7 cellular contexts compared by ENCODE assay signal in the genomic region with DNA sequence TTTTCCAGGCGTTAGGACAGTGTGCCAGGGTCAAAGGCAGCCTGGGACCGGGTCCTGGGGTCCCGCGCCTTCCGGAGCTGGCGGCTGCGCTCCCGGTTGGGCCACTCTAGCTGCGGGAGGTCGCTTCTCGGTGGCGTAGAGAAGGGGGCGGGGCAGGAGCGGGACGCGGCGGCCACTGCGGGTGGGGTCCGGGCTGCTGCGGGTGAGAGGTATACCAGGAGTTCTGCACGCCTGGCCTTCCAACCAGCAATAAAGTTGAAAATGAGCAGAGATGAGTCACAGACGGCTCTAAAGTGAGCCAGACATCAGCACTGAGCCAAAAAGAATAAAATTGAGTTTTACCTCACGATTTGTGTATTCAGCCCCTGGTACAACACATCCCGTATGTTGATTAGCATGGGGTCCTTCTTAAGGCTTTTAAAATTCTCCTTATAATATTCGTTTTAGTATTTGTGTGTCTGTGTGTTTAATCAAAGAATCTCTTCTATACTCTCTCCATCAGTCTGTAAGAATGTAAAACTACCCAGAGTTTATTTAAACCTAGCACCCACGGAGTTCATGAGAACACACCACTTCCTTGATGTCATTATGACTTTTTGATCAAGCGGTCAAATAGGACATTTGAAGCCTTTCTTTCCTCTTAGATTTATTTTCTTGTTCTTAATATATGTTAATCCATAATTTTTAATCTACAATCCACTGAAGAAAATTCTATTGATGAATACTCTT. TPM values are rescaled to one million over a fixed set of nuclear protein-coding genes. Genes with fewer than 3 reads are reported as not detected.
DNase-seq lines count a peak whose midpoint lies in the region; ATAC-seq, FAIRE-seq and TF ChIP-seq lines count a peak whose summit lies in the region.

A gene (minus strand): TSS at position 108 of the 729 bp plus-strand sequence. CDS start 107 bp downstream, at position 1.

- no peaks in the 10 kb centered on the region for H4K20me1 ChIP-seq in K562 (replicated peaks; ENCODE audit: control insufficient read depth, insufficient read depth, low read length)

- H3K9me3 ChIP-seq in Panc1 (ENCODE audit: control insufficient read depth, insufficient read depth, low read depth, low read length) (no peaks in the 10 kb centered on the region), K562 (replicated peaks; ENCODE audit: control insufficient read depth, insufficient read depth, low read depth, low read length) (no peaks in the 10 kb centered on the region), spleen (peaks cover 0 to 13% (median 5%) of the 10 kb centered on the region in 8 donors)

- no peaks in the 10 kb centered on the region for H3K9me1 ChIP-seq in K562 (ENCODE audit: control insufficient read depth, insufficient read depth, low read length)

- DNase-seq in HFFc6 (peak; percentile 3), Panc1 (ENCODE audit: low read depth, low spot score) (peak; percentile 4), K562 (ENCODE audit: extremely low read depth in 1 of 4, low spot score in 3 of 4) (peak; percentile 61 to 69 (median 62)), immature natural killer cell (no peak), spleen (no peak)

- H3K4me1 ChIP-seq in Panc1 (ENCODE audit: control insufficient read depth, insufficient read depth, low read length) (no peaks in the 10 kb centered on the region), K562 (replicated peaks in 1 of 2; ENCODE audit: control insufficient read depth in 2 of 2, insufficient read depth in 2 of 2, low read length in 2 of 2) (no peaks in the 10 kb centered on the region; a peak in 1 of 5 replicates), spleen (peaks cover 0 to 12% (median 0%) of the 10 kb centered on the region in 6 donors)

- H3K4me1 Mint-ChIP-seq in HFFc6 (ENCODE audit: low read depth) (peaks cover 8% of the 10 kb centered on the region), immature natural killer cell (peaks cover 1 to 7% of the 10 kb centered on the region in 2 donors)

- BruUV-seq in Panc1 (replicated peaks; lab: Mats Ljungman, UMichigan) (no TSS peak), K562 (replicated peaks; lab: Mats Ljungman, UMichigan) (no TSS peak)

- intact Hi-C loops in Panc1 (cut with micrococcal nuclease; ENCODE audit: unreplicated experiment) (no loop called here), K562 (cut with micrococcal nuclease) (no loop called here), spleen (cut with DNase I; ENCODE audit: low total_unique reads) (no loop called here)

- no peak for TF ChIP-seq EP300 in K562 (IDR thresholded peaks at IDR 0.05; ENCODE audit: low read length)

- H3K9me3 Mint-ChIP-seq in HFFc6 (no peaks in the 10 kb centered on the region), immature natural killer cell (peaks cover 0 to 6% (median 0%) of the 10 kb centered on the region in 6 donors)

- no peaks in the 10 kb centered on the region for H3K79me2 ChIP-seq in K562 (ENCODE audit: control insufficient read depth, insufficient read depth, low read length)

- peak within 1 kb of the TSS; percentile 85 for H2AFZ ChIP-seq in K562 (ENCODE audit: low read depth, low read length)

- peak within 1 kb of the TSS; percentile 68 for H3K4me2 ChIP-seq in K562 (ENCODE audit: insufficient read depth, low read length)

- TF ChIP-seq CTCF in HFFc6 (IDR thresholded peaks at IDR 0.05) (no peak), Panc1 (IDR thresholded peaks at IDR 0.05) (no peak), K562 (IDR thresholded peaks at IDR 0.05 in 2 of 3, conservative IDR thresholded peaks at IDR 0.05 in 1 of 3; ENCODE audit: insufficient read depth in 2 of 3, low read depth in 1 of 3, low read length in 3 of 3) (no peak), spleen (IDR thresholded peaks at IDR 0.05 in 8 of 11, conservative IDR thresholded peaks at IDR 0.05 in 3 of 11) (no peak)

- POLR2A ChIA-PET in Panc1 (lab: Charles Lee) = no interaction called here
- POLR2A ChIA-PET in K562 (lab: Yijun Ruan, JAX) = interaction anchor here (1.0 to 1.3 kb wide), 2 partner anchors 23 to 24 kb away, joined by 3 read pairs; no protein-coding TSS in a partner anchor

- H3K4me3 ChIP-seq in Panc1 (ENCODE audit: low read depth in 2 of 2, low read length in 2 of 2) = peak within 1 kb of the TSS; percentile 59 to 71
- peak within 1 kb of the TSS; percentile 38 for H3K4me3 ChIP-seq in K562
- peak within 1 kb of the TSS; percentile 13 to 68 (median 32) for H3K4me3 ChIP-seq in spleen

- peak within 1 kb of the TSS; percentile 59 to 79 for H3K9ac ChIP-seq in K562 (ENCODE audit: insufficient read depth in 1 of 2, low read depth in 2 of 2, low read length in 2 of 2)

- in situ Hi-C loops in Panc1 (cut with HindIII; ENCODE audit: low pct_unique_long_range_greater_than_20kb, low sequenced_read_pairs) (no loop called here), K562 (cut with MboI) (no loop called here)

- H3K27me3 ChIP-seq in Panc1 (ENCODE audit: control insufficient read depth, insufficient read depth, low read length) (no peaks in the 10 kb centered on the region), K562 (ENCODE audit: control insufficient read depth in 2 of 2, insufficient read depth in 2 of 2, low read length in 2 of 2) (no peaks in the 10 kb centered on the region), spleen (replicated peaks in 1 of 7) (peaks cover 0 to 26% (median 0%) of the 10 kb centered on the region in 7 donors)

- H3K27me3 Mint-ChIP-seq in HFFc6 (ENCODE audit: insufficient read depth) = peaks cover 2% of the 10 kb centered on the region
- H3K27me3 Mint-ChIP-seq in immature natural killer cell (ENCODE audit: low read depth in 3 of 3) = peaks cover 2 to 8% (median 7%) of the 10 kb centered on the region in 3 donors

- 41% methylated on average over 22 of the region's 27 CpGs for WGBS in K562 (ENCODE audit: insufficient coverage, low coverage, missing lambda C conversion rate)
- WGBS in spleen, 5 donors = 7 to 33% (median 13%) methylated on average over 23 to 27 of the region's 27 CpGs

- peak within 1 kb of the TSS; percentile 79 for H3K27ac ChIP-seq in Panc1 (ENCODE audit: low read length)
- no peak within 1 kb of the TSS; the same call in 1 of the 3 replicates for H3K27ac ChIP-seq in K562 (ENCODE audit: extremely low read depth, low read depth, low read length)
- H3K27ac ChIP-seq in spleen = peak within 1 kb of the TSS in 1 of 8 donors; percentile 23

- TF ChIP-seq RAD21 in K562 (CRISPR knock-in tag; conservative IDR thresholded peaks at IDR 0.05 in 1 of 2, IDR thresholded peaks at IDR 0.05 in 1 of 2) = no peak

- H3K27ac Mint-ChIP-seq in HFFc6 = no peak within 1 kb of the TSS
- H3K27ac Mint-ChIP-seq in immature natural killer cell = no peak within 1 kb of the TSS

- TF ChIP-seq POLR2A in K562 (conservative IDR thresholded peaks at IDR 0.05) = peak; percentile 64
- no peak for TF ChIP-seq POLR2A in spleen (IDR thresholded peaks at IDR 0.05)
- no peak for TF ChIP-seq POLR2A in GM18505 (IDR thresholded peaks at IDR 0.05; ENCODE audit: borderline replicate concordance, extremely low read depth, insufficient read depth, insufficient read length)

- CTCF ChIA-PET in Panc1 (lab: Charles Lee) (no interaction called here), K562 (lab: Yijun Ruan, JAX; ENCODE audit: low intra/inter-chr PET ratio) (no interaction called here)

- peak within 1 kb of the TSS; percentile 39 for H3K4me3 Mint-ChIP-seq in HFFc6
- peak within 1 kb of the TSS; percentile 1 to 52 (median 26) for H3K4me3 Mint-ChIP-seq in immature natural killer cell

- ATAC-seq in Panc1 (peak; percentile 94), K562 (peak; percentile 99), HG02759 (IDR thresholded peaks at IDR 0.05; ENCODE audit: unreplicated experiment) (no peak), GM18505 (IDR thresholded peaks at IDR 0.05; ENCODE audit: unreplicated experiment) (no peak)

- no peaks in the 10 kb centered on the region for H3K36me3 Mint-ChIP-seq in HFFc6 (ENCODE audit: low read depth)
- no peaks in the 10 kb centered on the region for H3K36me3 Mint-ChIP-seq in immature natural killer cell

- H3K36me3 ChIP-seq in Panc1 (ENCODE audit: control insufficient read depth, insufficient read depth, low read length) (no peaks in the 10 kb centered on the region), K562 (ENCODE audit: control insufficient read depth, insufficient read depth, low read length) (no peaks in the 10 kb centered on the region), spleen (no peaks in the 10 kb centered on the region)

- peak; percentile 29 for FAIRE-seq in K562 (lab: Jason Lieb, UNC)

TF ChIP-seq in K562, 482 proteins besides CTCF, POLR2A, EP300 and RAD21 (continues in another document):
- no peak for TF ChIP-seq NCOA4 (IDR thresholded peaks at IDR 0.05; ENCODE audit: partially characterized antibody)
- TF ChIP-seq EP400 (IDR thresholded peaks at IDR 0.05) = 0 out of 2 replicates have a peak, but pooled peaks have one; percentile 25

RNA-seq across cellular contexts. Expression of the gene that starts here (rescaled TPM):
- total RNA-seq in HFFc6 (2021; fragmentation: NEBNext Ultra II Directional; extraction: Animal tissue kit (Norgen Biotek cat#: 25700)) = not detected
- total RNA-seq in Panc1 (2021; ENCODE audit: unreplicated experiment) = 0.54 TPM
- not detected for polyA plus RNA-seq in Panc1 (2012; ENCODE audit: insufficient read length)
- total RNA-seq in K562 (2011; cell fraction: chromatin; rRNA removed; ENCODE audit: low replicate concordance) = 2.5 and 4.8 TPM in 2 replicates
- 1.8 and 4.1 TPM in 2 replicates for total RNA-seq in K562 (2011; cell fraction: nucleolus; rRNA removed)
- total RNA-seq in K562 (2011; cell fraction: nucleoplasm; rRNA removed) = 3.7 and 4.3 TPM in 2 replicates
- 0.49 and 1.0 TPM in 2 replicates for total RNA-seq in K562 (2014; rRNA removed)
- 1.6 and 1.9 TPM in 2 replicates for total RNA-seq in K562 (2014; rRNA removed; fragmentation: Illumina TruSeq; extraction: Trizol)
- 1.0 and 1.2 TPM in 2 replicates for total RNA-seq in K562 (2015; rRNA removed; fragmentation: Illumina TruSeq; extraction: Trizol)
- 1.5 and 1.6 TPM in 2 replicates for total RNA-seq in K562 (2021)
- 4.2 and 4.4 TPM in 2 replicates for polyA plus RNA-seq in K562 (2011; rRNA removed)
- polyA plus RNA-seq in K562 (2011; cell fraction: cytosol; rRNA removed) = 0.81 and 1.8 TPM in 2 replicates
- 2.0 and 4.1 TPM in 2 replicates for polyA plus RNA-seq in K562 (2011; cell fraction: nucleus; rRNA removed)
- 1.1 and 1.8 TPM in 2 replicates for polyA plus RNA-seq in K562 (2012)
- 1.6 and 1.7 TPM in 2 replicates for polyA plus RNA-seq in K562 (2014; fragmentation: Illumina TruSeq; extraction: Trizol)
- 1 to 10 TPM; 3.1 to 3.5 TPM for polyA plus RNA-seq in K562 (2014; fragmentation: Nextera tagmentation; extraction: Ambion mirVana)
- polyA plus RNA-seq in K562 (2014; rRNA removed) = 2.1 and 4.1 TPM in 2 replicates
- 1.9 and 2.8 TPM in 2 replicates for polyA minus RNA-seq in K562 (2011; rRNA and poly(A)+ RNA removed)
- polyA minus RNA-seq in K562 (2011; cell fraction: cytosol; rRNA and poly(A)+ RNA removed) = not detected in 2 replicates
- polyA minus RNA-seq in K562 (2011; cell fraction: nucleus; rRNA and poly(A)+ RNA removed) = 0.81 and 2.8 TPM in 2 replicates
- polyA plus RNA-seq in immature natural killer cell = not detected
- under 1 TPM in 6 of 7 donors, not detected in 1; 0.37 to 0.85 (median 0.65) TPM for total RNA-seq in spleen
- under 1 TPM; 0.10 to 0.55 (median 0.28) TPM for polyA plus RNA-seq in spleen

Comparison
In these comparisons a context has a peak if more than half of its experiments do, and no peak if none do; other contexts are left out.
1. Peak in DNase-seq in HFFc6; RNA of the gene not detected or under 1 TPM.
2. Peak in DNase-seq, ATAC-seq, H3K4me3 ChIP-seq and H3K27ac ChIP-seq in Panc1; RNA of the gene not detected or under 1 TPM.
3. DNase-seq: peak in K562 (4 of 4); none in immature natural killer cell (0 of 3) and spleen (single experiment).
4. Peak in every context shown above with its lines, with median percentiles within 50 percentile points of each other: H3K4me3 ChIP-seq.